ENCODE assay signal across 9 cellular contexts in genomic region chr9:38066907-38067610, GRCh38. TPM values are rescaled to one million over a fixed set of nuclear protein-coding genes. Genes with fewer than 3 reads are reported as not detected.
DNase-seq lines count a peak whose midpoint lies in the region; FAIRE-seq and TF ChIP-seq lines count a peak whose summit lies in the region.
"Had no signal": no experiment of that assay in that cellular context is flagged by ENCODE, and none has a peak within 500 bp of the region (broad histone marks: within the 10 kb centered on the region; RNA-seq: fewer than 3 reads in every experiment).

No MANE protein-coding gene starts in this region.

- peaks cover 18% of the 10 kb centered on the region for H3K23me2 ChIP-seq in H1 (ENCODE audit: low read depth, low read length)

- H3K27me3 ChIP-seq in H1 (replicated peaks in 1 of 4; ENCODE audit: control insufficient read depth in 3 of 4, extremely low read depth in 1 of 4, insufficient read depth in 3 of 4, low read length in 3 of 4): peaks cover 0 to 16% (median 12%) of the 10 kb centered on the region in 4 experiments; a peak in 5 of 7 replicates
- peaks cover 14% of the 10 kb centered on the region for H3K27me3 ChIP-seq in mononuclear cell (ENCODE audit: insufficient read depth, low read length)
- peaks cover 29% of the 10 kb centered on the region for H3K27me3 ChIP-seq in thymus (ENCODE audit: control insufficient read depth, insufficient read depth)

- H2BK15ac ChIP-seq in H1 (ENCODE audit: low read length): 0 out of 2 replicates have a peak overlapping the region, but pooled peaks have one; percentile 8

- H2BK5ac ChIP-seq in H1 (ENCODE audit: low read depth, low read length): no peak overlapping the region; the same call in 1 of the 2 replicates

- TF ChIP-seq RAD21 in H1 (IDR thresholded peaks at IDR 0.05 in 1 of 2, conservative IDR thresholded peaks at IDR 0.05 in 1 of 2; ENCODE audit: low read depth in 2 of 2, low read length in 2 of 2): no peak; a peak in 1 of 4 replicates

- H4K91ac ChIP-seq in H1 (replicated peaks; ENCODE audit: insufficient read length, low read length): no peak overlapping the region

- H3K4me3 ChIP-seq in H1 (ENCODE audit: extremely low read depth in 1 of 4, insufficient read depth in 2 of 4, low read depth in 3 of 4, low read length in 4 of 4): peak overlapping the region; percentile 45 to 86 (median 56)
- peak overlapping the region; percentile 55 for H3K4me3 ChIP-seq in mononuclear cell (ENCODE audit: low read length)
- H3K4me3 ChIP-seq in thymus (ENCODE audit: low read length): peak overlapping the region; percentile 74

- H3K79me1 ChIP-seq in H1 (ENCODE audit: low read depth, low read length): peaks cover 11% of the 10 kb centered on the region; the same call in 1 of the 2 replicates

- H4K20me1 ChIP-seq in H1 (replicated peaks in 1 of 2; ENCODE audit: control insufficient read depth in 1 of 2, insufficient read depth in 2 of 2, low read length in 2 of 2): peaks cover 9 to 23% of the 10 kb centered on the region in 2 experiments

- FAIRE-seq in H1 (lab: Jason Lieb, UNC) (no peak), D721Med (lab: Jason Lieb, UNC) (no peak)

- H3K14ac ChIP-seq in H1 (ENCODE audit: insufficient read length): no peak overlapping the region

- H3K9me3 ChIP-seq in H1 (ENCODE audit: insufficient read depth in 2 of 2, low read depth in 1 of 2, low read length in 1 of 2) (no peaks in the 10 kb centered on the region), mononuclear cell (ENCODE audit: low read depth, low read length) (no peaks in the 10 kb centered on the region), thymus (ENCODE audit: control insufficient read depth) (no peaks in the 10 kb centered on the region)

- no peak overlapping the region for H2AK5ac ChIP-seq in H1 (ENCODE audit: low read depth, low read length)

- TF ChIP-seq POLR2A in H1 (IDR thresholded peaks at IDR 0.05; ENCODE audit: control extremely low read depth in 1 of 2, low read depth in 2 of 2, low read length in 2 of 2): no peak

- H2BK120ac ChIP-seq in H1 (replicated peaks; ENCODE audit: low read depth, low read length): no peak overlapping the region

- H3K18ac ChIP-seq in H1 (ENCODE audit: extremely low read depth, low read length): peak overlapping the region; percentile 60

- H3K27ac ChIP-seq in VCaP (peak overlapping the region; percentile 98), H1 (ENCODE audit: low read depth, low read length) (no peak overlapping the region), thymus (ENCODE audit: low read depth) (peak overlapping the region; percentile 78)
- H3K27ac ChIP-seq: 22Rv1 had no signal

- H4K5ac ChIP-seq in H1 (ENCODE audit: insufficient read length, low read depth, low read length): no peak overlapping the region

- peak; percentile 58 for DNase-seq in DMS 273 (lab: John Stamatoyannopoulos, UW; ENCODE audit: unreplicated experiment)
- no peak for DNase-seq in DMS 273 treated with DMSO at 0.1 percent for 48 hours (lab: John Stamatoyannopoulos, UW)
- DNase-seq in H1 (ENCODE audit: low read depth in 1 of 2, low spot score in 2 of 2): no peak
- no peak for DNase-seq in D721Med (ENCODE audit: insufficient read length, low spot score)
- DNase-seq in AML-193 (lab: John Stamatoyannopoulos, UW): no peak

- H3K36me3 ChIP-seq in H1 (ENCODE audit: control insufficient read depth in 2 of 4, insufficient read depth in 4 of 4, low read length in 3 of 4): no peaks in the 10 kb centered on the region
- H3K36me3 ChIP-seq in thymus (ENCODE audit: control insufficient read depth, insufficient read depth): no peaks in the 10 kb centered on the region

- no peak overlapping the region for H4K8ac ChIP-seq in H1 (ENCODE audit: extremely low read depth, insufficient read depth, low read length)

- H3K4ac ChIP-seq in H1 (replicated peaks; ENCODE audit: insufficient read length, low read depth, low read length): no peak overlapping the region

- H3K9ac ChIP-seq in H1 (replicated peaks in 1 of 4; ENCODE audit: extremely low read depth in 1 of 4, low read depth in 3 of 4, low read length in 3 of 4): peak overlapping the region in 1 of 4 experiments; percentile 34; a peak in 2 of 7 replicates

- POLR2A ChIA-PET in H1 (lab: Charles Lee; ENCODE audit: partially characterized antibody): interaction anchor here (0.6 to 1.4 kb wide), 6 partner anchors 12 to 50 kb away, joined by 3 to 9 read pairs (median 4); no protein-coding TSS in a partner anchor

- TF ChIP-seq CTCF in VCaP (conservative IDR thresholded peaks at IDR 0.05) (peak; percentile 39), H1 (IDR thresholded peaks at IDR 0.05; ENCODE audit: control extremely low read depth in 1 of 3, insufficient read depth in 1 of 3, low read depth in 1 of 3, low read length in 3 of 3) (no peak), D721Med (IDR thresholded peaks at IDR 0.05; ENCODE audit: insufficient read depth, missing control alignments) (no peak)

- no peak overlapping the region for H3K56ac ChIP-seq in H1 (replicated peaks; ENCODE audit: insufficient read length, low read depth, low read length)

- 5% methylated on average over 26 of the region's 31 CpGs; no CpG with 5 or more reads in 1 of the 2 experiments for WGBS in H1 (ENCODE audit: extremely low coverage in 1 of 2, insufficient coverage in 1 of 2, insufficient read length in 1 of 2, insufficient replicate concordance in 2 of 2, low coverage in 1 of 2, low lambda C conversion rate in 2 of 2, missing lambda C conversion rate in 1 of 2), 2 experiments
- 3% methylated on average over 31 of the region's 31 CpGs for WGBS in thymus

- peaks cover 3 to 49% of the 10 kb centered on the region in 2 experiments; a peak in 3 of 4 replicates for H3K79me2 ChIP-seq in H1 (ENCODE audit: control insufficient read depth in 1 of 2, insufficient read depth in 2 of 2, low read length in 2 of 2)

- H3K4me2 ChIP-seq in H1 (ENCODE audit: insufficient read depth in 1 of 2, low read depth in 2 of 2, low read length in 2 of 2): peak overlapping the region; percentile 97 to 100

- H3K4me1 ChIP-seq in H1 (replicated peaks in 1 of 4; ENCODE audit: control insufficient read depth in 3 of 4, insufficient read depth in 4 of 4, low read length in 3 of 4) (peaks cover 3 to 44% (median 28%) of the 10 kb centered on the region in 4 experiments), mononuclear cell (ENCODE audit: insufficient read depth, low read length) (peaks cover 32% of the 10 kb centered on the region), thymus (ENCODE audit: control insufficient read depth, insufficient read depth, low read length) (peaks cover 10% of the 10 kb centered on the region)

- no peak overlapping the region for H3K23ac ChIP-seq in H1 (ENCODE audit: insufficient read length)

- H2AFZ ChIP-seq in H1 (ENCODE audit: low read length): no peak overlapping the region

- no peak for TF ChIP-seq EP300 in H1 (IDR thresholded peaks at IDR 0.05; ENCODE audit: borderline replicate concordance in 1 of 2, low read depth in 2 of 2, low read length in 2 of 2)

- CTCF ChIA-PET in H1 (lab: Charles Lee; ENCODE audit: partially characterized antibody): interaction anchor here (0.6 to 2.4 kb wide), 15 partner anchors 9 to 153 kb away, joined by 3 to 16 read pairs (median 5); no protein-coding TSS in a partner anchor

- no peak overlapping the region for H2BK20ac ChIP-seq in H1 (ENCODE audit: low read length)

- no peak overlapping the region for H2BK12ac ChIP-seq in H1 (ENCODE audit: low read depth, low read length)

TF ChIP-seq in H1, 55 proteins besides CTCF, POLR2A, EP300 and RAD21 (continues in another document):
- TF ChIP-seq, protein P1, sequence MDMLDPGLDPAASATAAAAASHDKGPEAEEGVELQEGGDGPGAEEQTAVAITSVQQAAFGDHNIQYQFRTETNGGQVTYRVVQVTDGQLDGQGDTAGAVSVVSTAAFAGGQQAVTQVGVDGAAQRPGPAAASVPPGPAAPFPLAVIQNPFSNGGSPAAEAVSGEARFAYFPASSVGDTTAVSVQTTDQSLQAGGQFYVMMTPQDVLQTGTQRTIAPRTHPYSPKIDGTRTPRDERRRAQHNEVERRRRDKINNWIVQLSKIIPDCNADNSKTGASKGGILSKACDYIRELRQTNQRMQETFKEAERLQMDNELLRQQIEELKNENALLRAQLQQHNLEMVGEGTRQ (IDR thresholded peaks at IDR 0.05; ENCODE audit: low read length): no peak
- TF ChIP-seq KDM5A (IDR thresholded peaks at IDR 0.05; ENCODE audit: low read length) (no peak), CHD1 (IDR thresholded peaks at IDR 0.05; ENCODE audit: low read depth, low read length) (no peak), SIX5 (IDR thresholded peaks at IDR 0.05; ENCODE audit: low read depth, low read length) (no peak), BCL11A (IDR thresholded peaks at IDR 0.05; ENCODE audit: low read depth in 2 of 2, low read length in 2 of 2) (no peak), NRF1 (IDR thresholded peaks at IDR 0.05; ENCODE audit: low read depth, low read length) (no peak), POU5F1 (IDR thresholded peaks at IDR 0.05; ENCODE audit: low read depth, low read length) (no peak), TBP (IDR thresholded peaks at IDR 0.05; ENCODE audit: low read depth, low read length) (no peak), SP1 (IDR thresholded peaks at IDR 0.05; ENCODE audit: low read depth, low read length) (no peak), CHD2 (IDR thresholded peaks at IDR 0.05; ENCODE audit: low read length) (no peak), HDAC6 (IDR thresholded peaks at IDR 0.05; ENCODE audit: low read depth, low read length) (no peak), SP4 (IDR thresholded peaks at IDR 0.05; ENCODE audit: low read length) (no peak), POLR2AphosphoS5 (IDR thresholded peaks at IDR 0.05; ENCODE audit: low read depth, low read length) (no peak), KDM4A (IDR thresholded peaks at IDR 0.05; ENCODE audit: low read depth, low read length, severe bottlenecking) (peak; percentile 0), SAP30 (IDR thresholded peaks at IDR 0.05; ENCODE audit: insufficient read depth, insufficient replicate concordance, low read length) (peak; percentile 44), RNF2 (IDR thresholded peaks at IDR 0.05; ENCODE audit: borderline replicate concordance, low read depth, low read length, missing control alignments, poor library complexity, severe bottlenecking) (no peak), ASH2L (IDR thresholded peaks at IDR 0.05; ENCODE audit: low read length) (peak; percentile 2), TCF12 (IDR thresholded peaks at IDR 0.05; ENCODE audit: low read depth, low read length) (no peak)

RNA-seq across cellular contexts. Expression of gene SHB, which starts 2.0 kb away (rescaled TPM):
- 12.6 and 13.7 TPM in 2 replicates for total RNA-seq in H1 (2021; fragmentation: NEBNext Ultra II Directional; extraction: Animal tissue kit (Norgen Biotek cat#: 25700))
- polyA plus RNA-seq in H1 (2011; rRNA removed) (4.1 and 7.1 TPM in 2 replicates), thymus (5.5 TPM)
- polyA plus RNA-seq in H1 (2011; cell fraction: cytosol; rRNA removed): 7.7 TPM
- 8.0 TPM for polyA plus RNA-seq in H1 (2011; cell fraction: nucleus; rRNA removed)
- polyA plus RNA-seq in H1 (2012, experiment 1 of 2): 5.9 to 8.4 TPM (median 7.6 TPM) in 4 replicates
- polyA plus RNA-seq in H1 (2012, experiment 2 of 2): 6.2 TPM
- polyA plus RNA-seq in H1 (2013, experiment 1 of 2): 4.7 TPM
- polyA plus RNA-seq in H1 (2013, experiment 2 of 2): 5.2 TPM
- polyA minus RNA-seq in H1 (2011; rRNA and poly(A)+ RNA removed): 3.8 and 6.1 TPM in 2 replicates
- 9.8 TPM for polyA minus RNA-seq in H1 (2011; cell fraction: cytosol; rRNA and poly(A)+ RNA removed)
- polyA minus RNA-seq in H1 (2011; cell fraction: nucleus; rRNA and poly(A)+ RNA removed): 12.9 TPM
- total RNA-seq in mononuclear cell: 5.2 TPM
